Comparison of ENCODE assay signal across 19 cellular contexts in the genomic region with DNA sequence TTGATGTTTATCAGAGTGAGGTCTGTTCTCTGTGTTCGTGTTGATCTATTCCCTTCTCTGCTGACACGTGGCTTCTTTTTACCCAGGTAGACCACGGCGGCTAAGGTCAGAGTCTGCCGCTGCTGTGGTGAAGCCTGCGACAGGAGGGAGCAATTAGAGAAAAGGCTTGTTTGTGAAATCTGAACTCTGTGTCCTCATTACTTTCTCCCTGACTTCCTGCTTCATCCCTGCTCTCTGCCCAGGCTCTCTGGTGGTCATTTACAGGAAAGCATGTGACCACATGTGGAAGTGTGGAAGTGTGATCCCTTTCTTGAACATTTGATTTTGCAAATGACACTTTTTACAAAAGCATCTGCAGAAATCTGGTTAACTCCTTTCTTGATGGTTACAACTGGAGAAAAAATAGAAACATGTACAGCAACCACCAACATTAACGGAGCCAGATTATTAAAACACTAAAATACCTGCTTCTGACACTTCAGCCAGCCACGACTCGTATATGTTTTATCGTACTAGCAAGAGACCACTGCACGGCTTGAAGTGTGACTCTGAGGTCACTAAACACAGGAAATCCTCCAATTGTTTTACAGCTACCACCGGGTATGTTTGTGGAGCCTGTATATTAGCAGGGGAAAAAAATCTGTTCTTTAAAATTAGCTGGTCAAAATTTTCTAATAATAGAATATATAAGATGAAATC.
A peak's percentile ranks its signal among the peaks of the same experiment; 100 is the strongest.
DNase-seq lines count a peak whose midpoint lies in the region; ATAC-seq and TF ChIP-seq lines count a peak whose summit lies in the region.
"Had no signal": no experiment of that assay in that cellular context is flagged by ENCODE, and none has a peak within 500 bp of the region (broad histone marks: within the 10 kb centered on the region; RNA-seq: fewer than 3 reads in every experiment).

No MANE protein-coding gene starts in this region.

- H3K9me3 Mint-ChIP-seq in mesothelial cell of epicardium, result peaks cover 14% of the 10 kb centered on the region
- H3K9me3 Mint-ChIP-seq: activated B cell treated with CpG ODN at 0.5 μM for 24 hours, neural progenitor cell had no signal

- TF ChIP-seq POLR2A in Peyer's patch (IDR thresholded peaks at IDR 0.05), result no peak

- TF ChIP-seq CTCF in mesothelial cell of epicardium (IDR thresholded peaks at IDR 0.05; ENCODE audit: unreplicated experiment), result no peak
- TF ChIP-seq CTCF in Peyer's patch (IDR thresholded peaks at IDR 0.05), result no peak

- no peaks in the 10 kb centered on the region for H3K9me3 ChIP-seq in Peyer's patch

- no peaks in the 10 kb centered on the region for H3K36me3 ChIP-seq in Peyer's patch
- H3K36me3 ChIP-seq: neural progenitor cell had no signal

- H3K36me3 Mint-ChIP-seq in mesothelial cell of epicardium, result no peaks in the 10 kb centered on the region
- H3K36me3 Mint-ChIP-seq: activated CD8-positive, alpha-beta memory T cell treated with anti-CD3 and anti-CD28 coated beads, Interleukin-2, amount 10 ng/mL, durations not matched to agents 7 days and 5 days; neural progenitor cell had no signal

- no peak overlapping the region for H3K4me3 ChIP-seq in Peyer's patch
- H3K4me3 ChIP-seq: neural progenitor cell had no signal

- H3K4me1 Mint-ChIP-seq in mesothelial cell of epicardium, result peaks cover 19% of the 10 kb centered on the region
- H3K4me1 Mint-ChIP-seq: activated B cell treated with CpG ODN at 0.5 μM for 24 hours; activated CD8-positive, alpha-beta memory T cell treated with anti-CD3 and anti-CD28 coated beads, Interleukin-2, amount 10 ng/mL, durations not matched to agents 7 days and 5 days had no signal

- H3K27me3 Mint-ChIP-seq in mesothelial cell of epicardium (ENCODE audit: low read depth), result no peaks in the 10 kb centered on the region
- H3K27me3 Mint-ChIP-seq: activated B cell treated with CpG ODN at 0.5 μM for 24 hours; activated CD8-positive, alpha-beta memory T cell treated with anti-CD3 and anti-CD28 coated beads, Interleukin-2, amount 10 ng/mL, durations not matched to agents 7 days and 5 days had no signal

- no peak for ATAC-seq in GM21528 (IDR thresholded peaks at IDR 0.05; ENCODE audit: low FRiP score, unreplicated experiment)
- ATAC-seq in HG03196 (IDR thresholded peaks at IDR 0.05; ENCODE audit: unreplicated experiment), result no peak
- ATAC-seq: activated CD8-positive, alpha-beta memory T cell treated with anti-CD3 and anti-CD28 coated beads, Interleukin-2, amount 10 ng/mL, durations not matched to agents 7 days and 5 days; PC-3 had no signal

- peak overlapping the region; percentile 7 for H3K27ac Mint-ChIP-seq in mesothelial cell of epicardium
- H3K27ac Mint-ChIP-seq: activated B cell treated with CpG ODN at 0.5 μM for 24 hours; activated CD8-positive, alpha-beta memory T cell treated with anti-CD3 and anti-CD28 coated beads, Interleukin-2, amount 10 ng/mL, durations not matched to agents 7 days and 5 days; neural progenitor cell had no signal

- H3K27ac ChIP-seq in Peyer's patch, result no peak overlapping the region
- H3K27ac ChIP-seq: neural progenitor cell had no signal

- peak; percentile 21 for DNase-seq in COLO668 (lab: John Stamatoyannopoulos, UW; ENCODE audit: unreplicated experiment)
- peak; percentile 68 for DNase-seq in NCI-H146 (lab: John Stamatoyannopoulos, UW)
- peak; percentile 54 to 72 for DNase-seq in dermis microvascular lymphatic vessel endothelial cell (ENCODE audit: low read depth in 2 of 2)
- no peak for DNase-seq in mesothelial cell of epicardium (ENCODE audit: low spot score in 2 of 2, unreplicated experiment in 2 of 2)
- no peak for DNase-seq in globus pallidus (ENCODE audit: low spot score)
- no peak for DNase-seq in Peyer's patch
- DNase-seq: activated B cell treated with CpG ODN at 0.5 μM for 24 hours; activated CD8-positive, alpha-beta memory T cell treated with anti-CD3 and anti-CD28 coated beads, Interleukin-2, amount 10 ng/mL, durations not matched to agents 7 days and 5 days; activated gamma-delta T cell; aorta; H7; hypothalamus; NCI-H226; PC-3; stimulated activated CD4-positive, alpha-beta T cell treated with anti-CD3 and anti-CD28 coated beads, Interleukin-4, amount 100 ng/mL, for 4 hours; trophoblast cell had no signal

- H3K4me3 Mint-ChIP-seq in mesothelial cell of epicardium, result no peak overlapping the region
- H3K4me3 Mint-ChIP-seq: activated B cell treated with CpG ODN at 0.5 μM for 24 hours; activated CD8-positive, alpha-beta memory T cell treated with anti-CD3 and anti-CD28 coated beads, Interleukin-2, amount 10 ng/mL, durations not matched to agents 7 days and 5 days; neural progenitor cell had no signal

- no peaks in the 10 kb centered on the region for H3K27me3 ChIP-seq in Peyer's patch
- H3K27me3 ChIP-seq: neural progenitor cell had no signal

- H3K4me1 ChIP-seq in Peyer's patch, result no peaks in the 10 kb centered on the region

Comparison
In these comparisons a context has a peak if more than half of its experiments do, and no peak if none do; other contexts are left out.
1. DNase-seq: peak in COLO668 (single experiment), NCI-H146 (single experiment) and dermis microvascular lymphatic vessel endothelial cell (2 of 2); none in mesothelial cell of epicardium (0 of 2), globus pallidus (single experiment) and Peyer's patch (0 of 3).